Comparison of ENCODE assay signal across 7 cellular contexts in the genomic region with DNA sequence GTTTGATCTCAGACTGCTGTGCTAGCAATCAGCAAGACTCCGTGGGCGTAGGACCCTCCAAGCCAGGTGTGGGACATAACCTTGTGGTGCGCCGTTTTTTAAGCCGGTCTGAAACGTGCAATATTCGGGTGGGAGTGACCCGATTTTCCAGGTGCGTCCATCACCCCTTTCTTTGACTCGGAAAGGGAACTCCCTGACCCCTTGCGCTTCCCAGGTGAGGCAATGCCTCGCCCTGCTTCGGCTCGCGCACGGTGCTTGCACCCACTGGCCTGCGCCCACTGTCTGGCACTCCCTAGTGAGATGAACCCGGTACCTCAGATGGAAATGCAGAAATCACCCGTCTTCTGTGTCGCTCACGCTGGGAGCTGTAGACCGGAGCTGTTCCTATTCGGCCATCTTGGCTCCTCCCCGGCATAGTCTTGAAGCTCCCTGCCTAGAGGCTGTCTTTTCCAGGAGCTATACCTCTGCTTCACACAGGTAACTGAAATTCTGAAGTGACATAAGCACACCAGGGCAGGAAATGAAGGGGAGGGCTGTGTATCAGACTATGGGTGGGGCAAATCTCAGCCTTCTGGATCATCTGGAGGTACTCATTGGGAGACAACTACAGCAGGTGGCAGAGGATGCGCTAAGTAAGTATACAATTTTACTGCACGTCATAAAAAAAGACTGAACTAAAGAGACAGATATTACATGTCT.
DNase-seq lines count a peak whose midpoint lies in the region; ATAC-seq, FAIRE-seq and TF ChIP-seq lines count a peak whose summit lies in the region.
"Not testable (repeated sequence)": the region's sequence is repeated elsewhere in the genome, so short reads cannot be mapped to it uniquely, and the experiment has no call there.

No MANE protein-coding gene starts in this region.

- peak overlapping the region; percentile 81; the same call in 1 of the 2 replicates for H2BK5ac ChIP-seq in H1 (ENCODE audit: low read depth, low read length)

- H3K27ac Mint-ChIP-seq in GM23338: not testable (repeated sequence)
- peak overlapping the region; percentile 13 for H3K27ac Mint-ChIP-seq in neural crest cell (ENCODE audit: unreplicated experiment)

- peak overlapping the region; percentile 60 for H4K5ac ChIP-seq in H1 (ENCODE audit: insufficient read length, low read depth, low read length)

- H2BK12ac ChIP-seq in H1 (ENCODE audit: low read depth, low read length): peak overlapping the region; percentile 94

- POLR2A ChIA-PET in H1 (lab: Charles Lee; ENCODE audit: partially characterized antibody): not testable (repeated sequence)

- H4K8ac ChIP-seq in H1 (ENCODE audit: extremely low read depth, insufficient read depth, low read length): peak overlapping the region; percentile 93; the same call in 1 of the 2 replicates

- CTCF ChIA-PET in H1 (lab: Charles Lee; ENCODE audit: partially characterized antibody): not testable (repeated sequence)

- 0 out of 2 replicates have a peak overlapping the region, but pooled peaks have one; percentile 5 for H3K18ac ChIP-seq in H1 (ENCODE audit: extremely low read depth, low read length)

- not testable (repeated sequence) for H3K27me3 Mint-ChIP-seq in GM23338 (ENCODE audit: insufficient read depth, low read depth, poor library complexity); neural crest cell (ENCODE audit: low read depth)

- H3K79me2 ChIP-seq in GM23338 (replicated peaks; ENCODE audit: insufficient read depth); H1 (ENCODE audit: control insufficient read depth in 1 of 2, insufficient read depth in 2 of 2, low read length in 2 of 2): not testable (repeated sequence)

- H2AFZ ChIP-seq in GM23338 (peak overlapping the region; percentile 53; the same call in 1 of the 2 replicates), H1 (ENCODE audit: low read length) (0 out of 2 replicates have a peak overlapping the region, but pooled peaks have one; percentile 22)

- H2BK120ac ChIP-seq in H1 (replicated peaks; ENCODE audit: low read depth, low read length): peak overlapping the region; percentile 69

- not testable (repeated sequence) for H3K36me3 ChIP-seq in GM23338 (ENCODE audit: insufficient read depth); HUES64 (ENCODE audit: insufficient read depth, low read length); H1 (ENCODE audit: control insufficient read depth in 2 of 4, insufficient read depth in 4 of 4, low read length in 3 of 4)

- H3K9me3 Mint-ChIP-seq in GM23338: not testable (repeated sequence)
- H3K9me3 Mint-ChIP-seq in neural crest cell: peaks cover 12% of the 10 kb centered on the region

- H3K36me3 Mint-ChIP-seq in GM23338 (ENCODE audit: low read depth); neural crest cell (ENCODE audit: low read depth): not testable (repeated sequence)

- H2BK15ac ChIP-seq in H1 (ENCODE audit: low read length): 0 out of 2 replicates have a peak overlapping the region, but pooled peaks have one; percentile 61

- in situ Hi-C loops in Caki2 (cut with HindIII; ENCODE audit: low pct_unique_long_range_greater_than_20kb, low sequenced_read_pairs); SK-MEL-5 (cut with HindIII; ENCODE audit: low pct_unique_long_range_greater_than_20kb, low sequenced_read_pairs): not testable (repeated sequence)

- not testable (repeated sequence) for H3K23ac ChIP-seq in H1 (ENCODE audit: insufficient read length)

- not testable (repeated sequence) for H3K27me3 ChIP-seq in GM23338 (ENCODE audit: insufficient read depth); HUES64 (ENCODE audit: insufficient read depth, low read length); H1 (replicated peaks in 1 of 4; ENCODE audit: control insufficient read depth in 3 of 4, extremely low read depth in 1 of 4, insufficient read depth in 3 of 4, low read length in 3 of 4)

- not testable (repeated sequence) for H3K4me1 ChIP-seq in GM23338 (ENCODE audit: insufficient read depth); HUES64 (ENCODE audit: insufficient read depth, low read length); H1 (replicated peaks in 1 of 4; ENCODE audit: control insufficient read depth in 3 of 4, insufficient read depth in 4 of 4, low read length in 3 of 4)

- not testable (repeated sequence) for H3K14ac ChIP-seq in H1 (ENCODE audit: insufficient read length)

- peak overlapping the region; percentile 50; the same call in 1 of the 2 replicates for H3K27ac ChIP-seq in GM23338 (ENCODE audit: low read depth)
- H3K27ac ChIP-seq in HUES64 (ENCODE audit: low read depth, low read length); H1 (ENCODE audit: low read depth, low read length): not testable (repeated sequence)

- DNase-seq in Caki2 (ENCODE audit: low read depth) (peak; percentile 44), GM23338 (ENCODE audit: low spot score) (peak; percentile 30), NCI-H187 treated with DMSO at 0.1 percent for 48 hours (lab: John Stamatoyannopoulos, UW) (peak; percentile 31), SK-MEL-5 (ENCODE audit: low read depth, low spot score) (peak; percentile 24), H1 (ENCODE audit: low read depth in 1 of 2, low spot score in 2 of 2) (peak; percentile 19 to 60)
- not testable (repeated sequence) for DNase-seq in neural crest cell (ENCODE audit: low read depth, low spot score)

- not testable (repeated sequence) for H3K4me3 Mint-ChIP-seq in GM23338, neural crest cell

- H3K56ac ChIP-seq in H1 (replicated peaks; ENCODE audit: insufficient read length, low read depth, low read length): not testable (repeated sequence)

- WGBS in HUES64: 80% methylated on average over 26 of the region's 26 CpGs
- 97% methylated on average over 24 of the region's 26 CpGs; no CpG with 5 or more reads in 1 of the 2 experiments for WGBS in H1 (ENCODE audit: extremely low coverage in 1 of 2, insufficient coverage in 1 of 2, insufficient read length in 1 of 2, insufficient replicate concordance in 2 of 2, low coverage in 1 of 2, low lambda C conversion rate in 2 of 2, missing lambda C conversion rate in 1 of 2), 2 experiments

- H3K4me2 ChIP-seq in GM23338: not testable (repeated sequence)
- H3K4me2 ChIP-seq in H1 (ENCODE audit: insufficient read depth in 1 of 2, low read depth in 2 of 2, low read length in 2 of 2): peak overlapping the region in 1 of 2 experiments; percentile 10; a peak in 1 of 4 replicates

- not testable (repeated sequence) for TF ChIP-seq RAD21 in H1 (IDR thresholded peaks at IDR 0.05 in 1 of 2, conservative IDR thresholded peaks at IDR 0.05 in 1 of 2; ENCODE audit: low read depth in 2 of 2, low read length in 2 of 2)

- not testable (repeated sequence) for H3K79me1 ChIP-seq in H1 (ENCODE audit: low read depth, low read length)

- not testable (repeated sequence) for H2AK5ac ChIP-seq in H1 (ENCODE audit: low read depth, low read length)

- ATAC-seq in GM23338: peak; percentile 40; the same call in 1 of the 3 replicates

- not testable (repeated sequence) for H3K4me1 Mint-ChIP-seq in GM23338, neural crest cell

- H3K23me2 ChIP-seq in H1 (ENCODE audit: low read depth, low read length): not testable (repeated sequence)

- H3K9me2 ChIP-seq in GM23338 (ENCODE audit: insufficient read depth): not testable (repeated sequence)

- H3K9ac ChIP-seq in HUES64 (ENCODE audit: low read depth, low read length): 0 out of 2 replicates have a peak overlapping the region, but pooled peaks have one; percentile 44
- not testable (repeated sequence) for H3K9ac ChIP-seq in H1 (replicated peaks in 1 of 4; ENCODE audit: extremely low read depth in 1 of 4, low read depth in 3 of 4, low read length in 3 of 4)

- not testable (repeated sequence) for FAIRE-seq in H1 (lab: Jason Lieb, UNC)

- peak overlapping the region; percentile 86; the same call in 1 of the 2 replicates for H2BK20ac ChIP-seq in H1 (ENCODE audit: low read length)

- not testable (repeated sequence) for H3F3A ChIP-seq in GM23338 (replicated peaks; ENCODE audit: low read depth)

- not testable (repeated sequence) for TF ChIP-seq EP300 in H1 (IDR thresholded peaks at IDR 0.05; ENCODE audit: borderline replicate concordance in 1 of 2, low read depth in 2 of 2, low read length in 2 of 2)

- not testable (repeated sequence) for TF ChIP-seq POLR2A in H1 (IDR thresholded peaks at IDR 0.05; ENCODE audit: control extremely low read depth in 1 of 2, low read depth in 2 of 2, low read length in 2 of 2)

- not testable (repeated sequence) for TF ChIP-seq CTCF in GM23338 (conservative IDR thresholded peaks at IDR 0.05; ENCODE audit: low read depth in 2 of 2); H1 (IDR thresholded peaks at IDR 0.05; ENCODE audit: control extremely low read depth in 1 of 3, insufficient read depth in 1 of 3, low read depth in 1 of 3, low read length in 3 of 3); neural crest cell (conservative IDR thresholded peaks at IDR 0.05)

- H3K4me3 ChIP-seq in GM23338; HUES64 (ENCODE audit: low read length): not testable (repeated sequence)
- H3K4me3 ChIP-seq in H1 (ENCODE audit: extremely low read depth in 1 of 4, insufficient read depth in 2 of 4, low read depth in 3 of 4, low read length in 4 of 4): peak overlapping the region in 1 of 4 experiments; percentile 36; a peak in 1 of 8 replicates

- H4K20me1 ChIP-seq in GM23338 (replicated peaks; ENCODE audit: insufficient read depth); H1 (replicated peaks in 1 of 2; ENCODE audit: control insufficient read depth in 1 of 2, insufficient read depth in 2 of 2, low read length in 2 of 2): not testable (repeated sequence)

- H3K4ac ChIP-seq in H1 (replicated peaks; ENCODE audit: insufficient read length, low read depth, low read length): peak overlapping the region; percentile 57

- H3K9me3 ChIP-seq in HUES64 (ENCODE audit: insufficient read depth, low read depth, low read length); H1 (ENCODE audit: insufficient read depth in 2 of 2, low read depth in 1 of 2, low read length in 1 of 2): not testable (repeated sequence)

- H4K91ac ChIP-seq in H1 (replicated peaks; ENCODE audit: insufficient read length, low read length): peak overlapping the region; percentile 65
